13 cellular contexts compared by ENCODE assay signal in the genomic region with DNA sequence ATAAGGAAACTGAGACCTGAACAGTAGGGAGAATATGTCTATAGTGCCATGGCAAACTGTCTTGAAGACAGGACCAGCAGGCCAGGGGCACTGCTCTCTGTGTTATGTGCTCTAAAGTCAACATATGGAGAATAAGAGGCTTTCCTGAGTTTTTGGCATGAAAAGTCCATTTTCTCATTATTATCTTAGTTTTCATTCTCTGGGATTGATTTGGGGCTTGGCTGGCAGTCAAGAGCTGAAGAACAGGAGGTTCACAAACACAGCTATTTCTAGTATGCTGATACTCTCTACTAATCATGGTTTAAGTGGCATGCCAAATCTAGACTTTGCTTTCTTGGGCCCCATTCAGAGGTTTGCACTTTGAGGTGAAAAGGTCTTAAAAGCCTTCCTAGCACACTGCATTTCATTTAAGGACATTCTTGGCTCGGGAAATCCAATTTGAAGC.
A peak's percentile ranks its signal among the peaks of the same experiment; 100 is the strongest.
DNase-seq lines count a peak whose midpoint lies in the region; ATAC-seq, FAIRE-seq and TF ChIP-seq lines count a peak whose summit lies in the region.
"Had no signal": no experiment of that assay in that cellular context is flagged by ENCODE, and none has a peak within 500 bp of the region (broad histone marks: within the 10 kb centered on the region; RNA-seq: fewer than 3 reads in every experiment).

No MANE protein-coding gene starts in this region.

- H3K9me3 Mint-ChIP-seq in MCF 10A (ENCODE audit: unreplicated experiment): no peaks in the 10 kb centered on the region

- no peaks in the 10 kb centered on the region for H3K4me1 ChIP-seq in breast epithelium
- peaks cover 30% of the 10 kb centered on the region for H3K4me1 ChIP-seq in lower lobe of right lung
- no peaks in the 10 kb centered on the region for H3K4me1 ChIP-seq in uterus
- no peaks in the 10 kb centered on the region for H3K4me1 ChIP-seq in MM.1S (ENCODE audit: low read length)
- H3K4me1 ChIP-seq: A549 had no signal

- CTCF ChIA-PET in MCF 10A (lab: Yijun Ruan, JAX): interaction anchor here (1.2 kb wide), 1 partner anchor 15 kb away, joined by 4 read pairs; no protein-coding TSS in a partner anchor

- peak; percentile 15 for FAIRE-seq in endometrium (lab: Jason Lieb, UNC)
- FAIRE-seq: A549, frontal cortex, G401.6 had no signal

- peak; percentile 64 to 81 for ATAC-seq in lower lobe of right lung
- ATAC-seq: A549 had no signal

- H3K27ac ChIP-seq in breast epithelium: peak overlapping the region; percentile 14 to 34
- peak overlapping the region; percentile 19 for H3K27ac ChIP-seq in lower lobe of right lung
- peak overlapping the region; percentile 60 to 67 for H3K27ac ChIP-seq in uterus
- H3K27ac ChIP-seq in MM.1S (ENCODE audit: low read length): no peak overlapping the region
- H3K27ac ChIP-seq: A549 had no signal

- H3K79me2 ChIP-seq in MM.1S (ENCODE audit: low read length): no peaks in the 10 kb centered on the region

- POLR2A ChIA-PET in MCF 10A (lab: Yijun Ruan, JAX): no interaction called here

- intact Hi-C loops in breast epithelium (cut with DNase I; ENCODE audit: low total_unique reads): no loop called here
- intact Hi-C loops in MCF 10A (cut with micrococcal nuclease): no loop called here
- intact Hi-C loops in lower lobe of right lung (cut with DNase I): no loop called here
- intact Hi-C loops in uterus (cut with DNase I; ENCODE audit: low total_unique reads): no loop called here

- no peak for TF ChIP-seq POLR2A in breast epithelium (IDR thresholded peaks at IDR 0.05)
- TF ChIP-seq POLR2A in uterus (IDR thresholded peaks at IDR 0.05): no peak

- no peaks in the 10 kb centered on the region for H3K27me3 ChIP-seq in breast epithelium
- H3K27me3 ChIP-seq in lower lobe of right lung (ENCODE audit: low read depth): no peaks in the 10 kb centered on the region
- H3K27me3 ChIP-seq in uterus: no peaks in the 10 kb centered on the region
- no peaks in the 10 kb centered on the region for H3K27me3 ChIP-seq in MM.1S (replicated peaks; ENCODE audit: insufficient read depth, low read length)

- H3K4me3 ChIP-seq in breast epithelium (no peak overlapping the region), lower lobe of right lung (no peak overlapping the region), uterus (no peak overlapping the region), MM.1S (ENCODE audit: low read length) (no peak overlapping the region)
- H3K4me3 ChIP-seq: A549 had no signal

- no peak overlapping the region for H3K27ac Mint-ChIP-seq in MCF 10A (ENCODE audit: low read depth, unreplicated experiment)

- DNase-seq in breast epithelium (ENCODE audit: low spot score in 2 of 2) (no peak), MCF 10A (ENCODE audit: unreplicated experiment) (no peak), lower lobe of right lung (no peak), uterus (peak; percentile 36 to 61), HuH-7 (ENCODE audit: low spot score) (no peak), MM.1S (no peak), SK-N-DZ (ENCODE audit: low spot score) (no peak)
- DNase-seq: amniotic stem cell, mammary epithelial cell had no signal

- H4K20me1 ChIP-seq in MM.1S (ENCODE audit: insufficient read depth, low read length): no peaks in the 10 kb centered on the region

- no peaks in the 10 kb centered on the region for H3K9me3 ChIP-seq in breast epithelium
- no peaks in the 10 kb centered on the region for H3K9me3 ChIP-seq in lower lobe of right lung
- H3K9me3 ChIP-seq in uterus: no peaks in the 10 kb centered on the region
- no peaks in the 10 kb centered on the region for H3K9me3 ChIP-seq in MM.1S (replicated peaks; ENCODE audit: insufficient read depth, low read length)
- H3K9me3 ChIP-seq: A549 had no signal

- H3K36me3 Mint-ChIP-seq in MCF 10A (ENCODE audit: insufficient read depth, unreplicated experiment): no peaks in the 10 kb centered on the region

- no peaks in the 10 kb centered on the region for H3K27me3 Mint-ChIP-seq in MCF 10A (ENCODE audit: insufficient read depth, unreplicated experiment)

- no peak for TF ChIP-seq CTCF in breast epithelium (IDR thresholded peaks at IDR 0.05)
- no peak for TF ChIP-seq CTCF in MCF 10A (IDR thresholded peaks at IDR 0.05; ENCODE audit: unreplicated experiment)
- TF ChIP-seq CTCF in lower lobe of right lung (IDR thresholded peaks at IDR 0.05): no peak
- no peak for TF ChIP-seq CTCF in uterus (IDR thresholded peaks at IDR 0.05)
- no peak for TF ChIP-seq CTCF in MM.1S (IDR thresholded peaks at IDR 0.05; ENCODE audit: low read length)

- H3K9ac ChIP-seq in MM.1S (ENCODE audit: low read length): no peak overlapping the region

- no peaks in the 10 kb centered on the region for H3K9me2 ChIP-seq in MM.1S (replicated peaks; ENCODE audit: insufficient read depth, low read length)

- H3K4me2 ChIP-seq in MM.1S (ENCODE audit: low read depth, low read length): no peak overlapping the region
- H3K4me2 ChIP-seq: A549 had no signal

- no TSS peak for BruUV-seq in MCF 10A (replicated peaks; lab: Mats Ljungman, UMichigan)

- H3F3A ChIP-seq in MM.1S (ENCODE audit: insufficient read depth, low read length): no peaks in the 10 kb centered on the region

- no peaks in the 10 kb centered on the region for H3K4me1 Mint-ChIP-seq in MCF 10A (ENCODE audit: insufficient read depth, unreplicated experiment)

- H3K4me3 Mint-ChIP-seq in MCF 10A (ENCODE audit: unreplicated experiment): no peak overlapping the region

- H3K36me3 ChIP-seq in breast epithelium (no peaks in the 10 kb centered on the region), lower lobe of right lung (no peaks in the 10 kb centered on the region), uterus (no peaks in the 10 kb centered on the region), MM.1S (replicated peaks; ENCODE audit: insufficient read depth, low read length) (no peaks in the 10 kb centered on the region)

- H2AFZ ChIP-seq in MM.1S (ENCODE audit: low read length): no peak overlapping the region

Comparison
In these comparisons a context has a peak if more than half of its experiments do, and no peak if none do; other contexts are left out.
1. DNase-seq: peak in uterus (2 of 2); none in breast epithelium (0 of 2), MCF 10A (single experiment), lower lobe of right lung (single experiment), HuH-7 (single experiment), MM.1S (single experiment) and SK-N-DZ (single experiment).